ENCODE assay signal across 8 cellular contexts in the genomic region with DNA sequence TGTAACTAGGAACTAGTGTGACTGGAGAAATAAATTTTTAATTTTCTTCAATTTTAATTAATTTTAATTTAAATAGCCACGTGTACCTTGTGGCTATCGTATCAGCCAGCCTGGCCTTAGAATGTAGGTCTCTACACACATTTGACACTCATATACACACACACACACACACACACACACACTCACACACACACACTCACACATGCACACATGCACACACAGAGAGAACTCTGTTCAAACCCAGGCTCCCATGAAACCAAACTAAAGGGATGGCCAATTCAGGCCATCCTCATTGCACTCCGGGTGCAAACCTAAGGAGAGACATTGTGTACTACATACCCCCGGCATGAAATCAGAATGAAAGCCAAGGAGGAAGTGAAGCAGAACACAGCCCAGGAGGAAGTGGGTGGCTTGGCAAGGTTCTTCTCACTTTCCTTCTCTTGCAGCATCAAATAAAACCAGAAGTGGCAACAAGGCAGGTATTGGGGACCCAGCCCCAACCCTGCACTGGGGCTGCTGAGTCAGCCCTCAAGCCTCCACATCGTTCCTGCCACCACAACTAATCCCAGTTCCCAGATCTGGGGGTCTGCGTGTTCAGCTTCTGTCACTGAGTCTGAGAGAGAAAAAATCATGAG. TPM values are rescaled to one million over a fixed set of nuclear protein-coding genes. Genes with fewer than 3 reads are reported as not detected.
A peak's percentile ranks its signal among the peaks of the same experiment; 100 is the strongest.
DNase-seq lines count a peak whose midpoint lies in the region; ATAC-seq and TF ChIP-seq lines count a peak whose summit lies in the region.

No MANE protein-coding gene starts in this region.

- H3K4me1 ChIP-seq in CD4-positive, alpha-beta memory T cell (ENCODE audit: insufficient read depth, low read length) = peaks cover 21% of the 10 kb centered on the region
- no peaks in the 10 kb centered on the region for H3K4me1 ChIP-seq in uterus

- no peaks in the 10 kb centered on the region for H3K36me3 Mint-ChIP-seq in CD4-positive, alpha-beta memory T cell
- H3K36me3 Mint-ChIP-seq in natural killer cell = no peaks in the 10 kb centered on the region

- no peak for TF ChIP-seq POLR2A in uterus (IDR thresholded peaks at IDR 0.05)

- no peak overlapping the region for H3K4me3 ChIP-seq in CD4-positive, alpha-beta memory T cell (ENCODE audit: low read length in 2 of 2)
- no peak overlapping the region for H3K4me3 ChIP-seq in uterus

- CTCF ChIA-PET in CD4-positive, alpha-beta memory T cell (lab: Charles Lee; ENCODE audit: partially characterized antibody) = interaction anchor here (0.6 to 2.7 kb wide), 3 partner anchors 87 to 167 kb away, joined by 3 to 16 read pairs (median 4); no protein-coding TSS in a partner anchor

- H3K27me3 ChIP-seq in CD4-positive, alpha-beta memory T cell (ENCODE audit: insufficient read depth, low read length) = no peaks in the 10 kb centered on the region
- no peaks in the 10 kb centered on the region for H3K27me3 ChIP-seq in uterus

- H3K27me3 Mint-ChIP-seq in CD4-positive, alpha-beta memory T cell = peaks cover 0 to 1% of the 10 kb centered on the region in 2 donors
- H3K27me3 Mint-ChIP-seq in natural killer cell (ENCODE audit: low read depth in 2 of 2) = peaks cover 6 to 21% of the 10 kb centered on the region in 2 donors

- no peaks in the 10 kb centered on the region for H3K9me3 ChIP-seq in CD4-positive, alpha-beta memory T cell (ENCODE audit: control insufficient read depth in 1 of 2, low read length in 2 of 2)
- H3K9me3 ChIP-seq in uterus = no peaks in the 10 kb centered on the region

- intact Hi-C loops in CD4-positive, alpha-beta memory T cell (cut with micrococcal nuclease) = loop anchor here (2.0 to 5.0 kb wide), 2 partner anchors 41 to 168 kb away; no protein-coding TSS in a partner anchor
- intact Hi-C loops in natural killer cell (cut with micrococcal nuclease) = loop anchor here (10.0 kb wide), 1 partner anchor 74 kb away; no protein-coding TSS in a partner anchor
- intact Hi-C loops in uterus (cut with DNase I; ENCODE audit: low total_unique reads) = no loop called here

- no peaks in the 10 kb centered on the region for H3K9me3 Mint-ChIP-seq in CD4-positive, alpha-beta memory T cell
- no peaks in the 10 kb centered on the region for H3K9me3 Mint-ChIP-seq in natural killer cell

- H3K27ac Mint-ChIP-seq in CD4-positive, alpha-beta memory T cell = peak overlapping the region in 6 of 7 donors; percentile 61 to 92 (median 84)
- H3K27ac Mint-ChIP-seq in natural killer cell = peak overlapping the region; percentile 31 to 32

- H3K36me3 ChIP-seq in CD4-positive, alpha-beta memory T cell (ENCODE audit: insufficient read depth, low read length) = no peaks in the 10 kb centered on the region
- H3K36me3 ChIP-seq in uterus = no peaks in the 10 kb centered on the region

- peaks cover 14 to 28% (median 21%) of the 10 kb centered on the region in 4 donors for H3K4me1 Mint-ChIP-seq in CD4-positive, alpha-beta memory T cell
- peaks cover 20 to 21% of the 10 kb centered on the region in 2 donors for H3K4me1 Mint-ChIP-seq in natural killer cell

- POLR2A ChIA-PET in CD4-positive, alpha-beta memory T cell (lab: Charles Lee; ENCODE audit: partially characterized antibody) = interaction anchor here (0.6 kb wide), 2 partner anchors 752 to 1470 kb away, joined by 3 read pairs; partner anchors contain the start of gene ACTR6

- ATAC-seq in GM19455 (IDR thresholded peaks at IDR 0.05; ENCODE audit: unreplicated experiment) (peak; percentile 83), HG03457 (IDR thresholded peaks at IDR 0.05; ENCODE audit: unreplicated experiment) (peak; percentile 78), natural killer cell (peak; percentile 69 to 78 (median 76))

- DNase-seq in CD4-positive, alpha-beta memory T cell = peak; percentile 36 to 53 (median 47)
- DNase-seq in activated T-cell treated with anti-CD3 and anti-CD28 coated beads, Interleukin-2, amount 50 U/mL, for 1 hour = peak; percentile 22
- DNase-seq in natural killer cell = no peak
- DNase-seq in uterus = no peak
- no peak for DNase-seq in NCI-H2029 treated with DMSO at 0.1 percent for 48 hours (lab: John Stamatoyannopoulos, UW)
- DNase-seq in HuH-7.5 (ENCODE audit: low spot score) = no peak

- peak overlapping the region; percentile 28 to 92 (median 76) for H3K4me3 Mint-ChIP-seq in CD4-positive, alpha-beta memory T cell
- H3K4me3 Mint-ChIP-seq in natural killer cell = peak overlapping the region; percentile 65

- TF ChIP-seq CTCF in natural killer cell (IDR thresholded peaks at IDR 0.05) (no peak), uterus (IDR thresholded peaks at IDR 0.05) (no peak)

- H3K27ac ChIP-seq in CD4-positive, alpha-beta memory T cell (ENCODE audit: low read depth, low read length) = no peak overlapping the region
- H3K27ac ChIP-seq in uterus = no peak overlapping the region

RNA-seq across cellular contexts. Expression of gene CHPT1, which starts 26.2 kb away (rescaled TPM):
- total RNA-seq in CD4-positive, alpha-beta memory T cell = 10 to 100 TPM; 17.7 to 19.1 TPM
- 10 to 100 TPM; 12.6 to 24.3 TPM for polyA plus RNA-seq in CD4-positive, alpha-beta memory T cell
- 10 to 100 TPM in 1 of 3 donors, 1 to 10 TPM in 2; 3.9 to 23.6 (median 7.3) TPM for total RNA-seq in natural killer cell
- 100 to 1,000 TPM in 1 of 4 donors, 10 to 100 TPM in 3; 22.5 to 105 (median 51.1) TPM for total RNA-seq in uterus

Comparison
In these comparisons a context has a peak if more than half of its experiments do, and no peak if none do; other contexts are left out.
1. DNase-seq: peak in CD4-positive, alpha-beta memory T cell (5 of 5) and activated T-cell treated with anti-CD3 and anti-CD28 coated beads, Interleukin-2, amount 50 U/mL, for 1 hour (single experiment); none in natural killer cell (single experiment), uterus (0 of 2), NCI-H2029 treated with DMSO at 0.1 percent for 48 hours (single experiment) and HuH-7.5 (single experiment).
2. Peak in every context shown above with its lines, with median percentiles within 50 percentile points of each other: ATAC-seq.